9 cellular contexts compared by ENCODE assay signal in the genomic region with DNA sequence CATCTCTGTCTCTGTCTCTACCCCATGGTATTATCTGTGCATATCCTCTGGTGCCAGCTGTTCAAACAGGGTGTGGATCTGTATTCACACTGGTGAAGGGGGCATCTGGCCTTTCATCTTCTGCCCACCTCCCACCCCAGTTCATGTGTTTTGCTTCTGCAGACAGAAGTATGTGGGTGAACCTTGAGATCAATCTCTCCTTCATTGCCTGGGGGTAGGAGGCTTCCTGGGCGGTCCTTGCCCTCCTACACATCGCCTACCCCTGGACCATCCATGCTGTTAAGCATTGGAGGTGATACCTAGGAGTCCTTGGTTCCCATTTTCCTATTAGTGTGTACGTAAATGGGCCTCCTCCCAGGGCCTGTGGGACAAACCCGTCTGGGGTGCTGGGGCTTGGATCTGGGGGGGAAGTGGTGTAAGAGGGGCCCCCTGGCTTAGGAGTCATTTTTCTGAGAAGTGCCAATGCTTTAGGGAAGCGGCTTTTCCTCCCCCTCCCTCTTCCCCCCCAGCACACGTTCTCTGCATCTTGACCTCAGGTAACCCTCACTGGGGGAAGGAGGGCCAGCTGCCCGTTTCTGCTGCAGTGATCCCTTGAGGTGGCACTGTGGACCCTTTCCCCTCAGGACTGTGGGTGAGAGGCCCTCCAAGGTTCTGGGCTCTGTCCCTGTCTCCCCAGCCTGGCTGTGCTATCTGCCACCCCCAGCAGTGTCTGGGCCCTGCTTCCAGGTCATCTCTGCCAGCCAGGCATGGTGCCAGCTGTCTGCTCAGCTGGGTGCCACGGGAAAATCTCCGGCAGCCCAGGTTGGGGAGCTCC. TPM values are rescaled to one million over a fixed set of nuclear protein-coding genes. Genes with fewer than 3 reads are reported as not detected.
DNase-seq lines count a peak whose midpoint lies in the region; ATAC-seq and TF ChIP-seq lines count a peak whose summit lies in the region.
"Had no signal": no experiment of that assay in that cellular context is flagged by ENCODE, and none has a peak within 500 bp of the region (broad histone marks: within the 10 kb centered on the region; RNA-seq: fewer than 3 reads in every experiment).

No MANE protein-coding gene starts in this region.

- TF ChIP-seq POLR2A in heart left ventricle (IDR thresholded peaks at IDR 0.05), result no peak

- H3K36me3 Mint-ChIP-seq in activated CD8-positive, alpha-beta memory T cell treated with anti-CD3 and anti-CD28 coated beads, Interleukin-2, amount 10 ng/mL, durations not matched to agents 7 days and 5 days, result peaks cover 27% of the 10 kb centered on the region
- H3K36me3 Mint-ChIP-seq in T-helper 1 cell treated with Interleukin-12 subunit alpha and Interleukin-12 subunit beta and Interleukin-4 antibody, amounts not matched to agents 30 μg/mL and 1 μg/mL, for 36 hours (ENCODE audit: low read depth), result peaks cover 31% of the 10 kb centered on the region

- H3K4me3 Mint-ChIP-seq in activated CD8-positive, alpha-beta memory T cell treated with anti-CD3 and anti-CD28 coated beads, Interleukin-2, amount 10 ng/mL, durations not matched to agents 7 days and 5 days, result peak overlapping the region; percentile 33
- H3K4me3 Mint-ChIP-seq in T-helper 1 cell treated with Interleukin-12 subunit alpha and Interleukin-12 subunit beta and Interleukin-4 antibody, amounts not matched to agents 30 μg/mL and 1 μg/mL, for 36 hours, result peak overlapping the region; percentile 59

- CTCF ChIA-PET in activated CD8-positive, alpha-beta memory T cell treated with anti-CD3 and anti-CD28 coated beads, Interleukin-2, amount 10 ng/mL, durations not matched to agents 7 days and 5 days (lab: Charles Lee), result interaction anchor here (0.8 to 4.3 kb wide), 7 partner anchors 8 to 27 kb away, joined by 4 to 18 read pairs (median 8); no protein-coding TSS in a partner anchor

- H3K27me3 Mint-ChIP-seq in activated CD8-positive, alpha-beta memory T cell treated with anti-CD3 and anti-CD28 coated beads, Interleukin-2, amount 10 ng/mL, durations not matched to agents 7 days and 5 days, result no peaks in the 10 kb centered on the region
- no peaks in the 10 kb centered on the region for H3K27me3 Mint-ChIP-seq in T-helper 1 cell treated with Interleukin-12 subunit alpha and Interleukin-12 subunit beta and Interleukin-4 antibody, amounts not matched to agents 30 μg/mL and 1 μg/mL, for 36 hours (ENCODE audit: low read depth)

- H3K9me3 ChIP-seq in heart left ventricle, result no peaks in the 10 kb centered on the region
- H3K9me3 ChIP-seq in thoracic aorta, result no peaks in the 10 kb centered on the region

- H3K4me3 ChIP-seq in heart left ventricle (peak overlapping the region in 1 of 12 donors; percentile 39), thoracic aorta (peak overlapping the region; percentile 33)

- no peaks in the 10 kb centered on the region for H3K9me3 Mint-ChIP-seq in activated CD8-positive, alpha-beta memory T cell treated with anti-CD3 and anti-CD28 coated beads, Interleukin-2, amount 10 ng/mL, durations not matched to agents 7 days and 5 days (ENCODE audit: low read depth)
- H3K9me3 Mint-ChIP-seq in T-helper 1 cell treated with Interleukin-12 subunit alpha and Interleukin-12 subunit beta and Interleukin-4 antibody, amounts not matched to agents 30 μg/mL and 1 μg/mL, for 36 hours, result no peaks in the 10 kb centered on the region

- peak overlapping the region; percentile 74 for H3K27ac Mint-ChIP-seq in activated CD8-positive, alpha-beta memory T cell treated with anti-CD3 and anti-CD28 coated beads, Interleukin-2, amount 10 ng/mL, durations not matched to agents 7 days and 5 days
- peak overlapping the region; percentile 74 for H3K27ac Mint-ChIP-seq in T-helper 1 cell treated with Interleukin-12 subunit alpha and Interleukin-12 subunit beta and Interleukin-4 antibody, amounts not matched to agents 30 μg/mL and 1 μg/mL, for 36 hours

- in situ Hi-C loops in GM13976 (cut with MboI; ENCODE audit: low sequenced_read_pairs, unreplicated experiment), result no loop called here

- no peak for TF ChIP-seq CTCF in heart left ventricle (IDR thresholded peaks at IDR 0.05)
- no peak for TF ChIP-seq CTCF in thoracic aorta (IDR thresholded peaks at IDR 0.05)
- no peak for TF ChIP-seq CTCF in GM13976 (IDR thresholded peaks at IDR 0.05; ENCODE audit: borderline replicate concordance, control extremely low read depth, extremely low read depth, insufficient read depth, missing control alignments)

- H3K36me3 ChIP-seq in heart left ventricle (peaks cover 0 to 11% (median 0%) of the 10 kb centered on the region in 9 donors), thoracic aorta (no peaks in the 10 kb centered on the region)

- H3K4me1 ChIP-seq in heart left ventricle, result peaks cover 67 to 100% (median 99%) of the 10 kb centered on the region in 12 donors
- H3K4me1 ChIP-seq in thoracic aorta (ENCODE audit: control insufficient read depth in 1 of 2, low read depth in 2 of 2), result peaks cover 95 to 100% of the 10 kb centered on the region in 2 donors

- 21 to 27% (median 24%) methylated on average over 8 to 9 of the region's 9 CpGs for WGBS in heart left ventricle, 4 donors

- peaks cover 89% of the 10 kb centered on the region for H3K4me1 Mint-ChIP-seq in activated CD8-positive, alpha-beta memory T cell treated with anti-CD3 and anti-CD28 coated beads, Interleukin-2, amount 10 ng/mL, durations not matched to agents 7 days and 5 days
- peaks cover 77% of the 10 kb centered on the region for H3K4me1 Mint-ChIP-seq in T-helper 1 cell treated with Interleukin-12 subunit alpha and Interleukin-12 subunit beta and Interleukin-4 antibody, amounts not matched to agents 30 μg/mL and 1 μg/mL, for 36 hours (ENCODE audit: low read depth)

- H3K27me3 ChIP-seq in heart left ventricle, result no peaks in the 10 kb centered on the region
- no peaks in the 10 kb centered on the region for H3K27me3 ChIP-seq in thoracic aorta (replicated peaks; ENCODE audit: insufficient read depth)

- intact Hi-C loops in heart left ventricle (cut with DNase I), result no loop called here

- H3K27ac ChIP-seq in heart left ventricle (peak overlapping the region in 11 of 12 donors; percentile 66 to 98 (median 85)), thoracic aorta (peak overlapping the region; percentile 70 to 71)

- peak; percentile 38 for ATAC-seq in activated CD8-positive, alpha-beta memory T cell treated with anti-CD3 and anti-CD28 coated beads, Interleukin-2, amount 10 ng/mL, durations not matched to agents 7 days and 5 days
- ATAC-seq in heart left ventricle (peak; percentile 35 to 51 (median 40)), thoracic aorta (ENCODE audit: insufficient number of reproducible peaks, low FRiP score, low read depth) (no peak)

- DNase-seq in activated CD8-positive, alpha-beta memory T cell treated with anti-CD3 and anti-CD28 coated beads, Interleukin-2, amount 10 ng/mL, durations not matched to agents 7 days and 5 days, result peak; percentile 72
- DNase-seq in activated CD8-positive, alpha-beta memory T cell treated with anti-CD3 and anti-CD28 coated beads for 24 hours, result no peak
- DNase-seq in heart left ventricle, result peak; percentile 82 to 89 (median 85)
- DNase-seq in thoracic aorta (ENCODE audit: low spot score), result no peak
- no peak for DNase-seq in NCI-H1930 (lab: John Stamatoyannopoulos, UW)
- DNase-seq in OCI-M2 (lab: John Stamatoyannopoulos, UW; ENCODE audit: unreplicated experiment), result no peak
- no peak for DNase-seq in GM13976 (ENCODE audit: low spot score)

RNA-seq across cellular contexts. Expression of a gene that starts 21.2 kb away (rescaled TPM):
- 10 to 100 TPM; 29.9 to 39.5 TPM for total RNA-seq in activated CD8-positive, alpha-beta memory T cell treated with anti-CD3 and anti-CD28 coated beads, Interleukin-2, amount 10 ng/mL, durations not matched to agents 7 days and 5 days
- total RNA-seq in heart left ventricle (10 to 100 TPM; 14.1 to 41.4 (median 19.4) TPM), thoracic aorta (10 to 100 TPM; 46.8 to 73.4 TPM)
- 10 to 100 TPM; 15.5 to 22.0 TPM for polyA plus RNA-seq in heart left ventricle

RNA-seq across cellular contexts. Expression of a gene that starts 34.3 kb away (rescaled TPM):
- total RNA-seq in activated CD8-positive, alpha-beta memory T cell treated with anti-CD3 and anti-CD28 coated beads, Interleukin-2, amount 10 ng/mL, durations not matched to agents 7 days and 5 days, result not detected
- 1 to 10 TPM; 1.2 to 8.7 (median 2.2) TPM for total RNA-seq in heart left ventricle
- under 1 TPM; 0.30 to 0.35 TPM for polyA plus RNA-seq in heart left ventricle
- total RNA-seq in thoracic aorta, result 1 to 10 TPM in 1 of 2 donors, not detected in 1; 1.5 TPM
- total RNA-seq: SK-MEL-5 had no signal

RNA-seq across cellular contexts. Expression of a gene that starts 42.5 kb away (rescaled TPM):
- total RNA-seq in activated CD8-positive, alpha-beta memory T cell treated with anti-CD3 and anti-CD28 coated beads, Interleukin-2, amount 10 ng/mL, durations not matched to agents 7 days and 5 days, result 100 to 1,000 TPM; 109 to 111 TPM
- 1 to 10 TPM in 2 of 9 donors, under 1 TPM in 7; 0.07 to 9.8 (median 0.69) TPM for total RNA-seq in heart left ventricle
- polyA plus RNA-seq in heart left ventricle, result 1 to 10 TPM in 1 of 2 donors, under 1 TPM in 1; 0.34 to 2.8 TPM
- 1 to 10 TPM in 1 of 2 donors, under 1 TPM in 1; 0.71 to 6.8 TPM for total RNA-seq in thoracic aorta

Comparison
In these comparisons a context has a peak if more than half of its experiments do, and no peak if none do; other contexts are left out.
1. DNase-seq: peak in activated CD8-positive, alpha-beta memory T cell treated with anti-CD3 and anti-CD28 coated beads, Interleukin-2, amount 10 ng/mL, durations not matched to agents 7 days and 5 days (single experiment) and heart left ventricle (5 of 5); none in activated CD8-positive, alpha-beta memory T cell treated with anti-CD3 and anti-CD28 coated beads for 24 hours (single experiment), thoracic aorta (single experiment), NCI-H1930 (0 of 2), OCI-M2 (single experiment) and GM13976 (single experiment).
2. RNA of a gene that starts 42.5 kb away (total RNA-seq): 109 to 111 TPM in activated CD8-positive, alpha-beta memory T cell treated with anti-CD3 and anti-CD28 coated beads, Interleukin-2, amount 10 ng/mL, durations not matched to agents 7 days and 5 days; 0.71 to 6.8 TPM in thoracic aorta and 0.07 to 9.8 TPM in heart left ventricle; every median in the first group is over 10 times any median in the second.